ENCODE assay signal across 8 cellular contexts in genomic region chr7:44633254-44634186, GRCh38. TPM values are rescaled to one million over a fixed set of nuclear protein-coding genes. Genes with fewer than 3 reads are reported as not detected.
DNase-seq lines count a peak whose midpoint lies in the region; ATAC-seq and TF ChIP-seq lines count a peak whose summit lies in the region.

No MANE protein-coding gene starts in this region.

- DNase-seq in GM13976 (ENCODE audit: low spot score) (peak; percentile 68), HFF-Myc (ENCODE audit: extremely low read depth, low read depth) (peak; percentile 80), NCI-H2196 treated with DMSO at 0.1 percent for 48 hours (lab: John Stamatoyannopoulos, UW; ENCODE audit: unreplicated experiment) (peak; percentile 82), germinal center (ENCODE audit: low spot score) (peak; percentile 69), gastrocnemius medialis (peak in 1 of 2 donors; percentile 84), SK-N-DZ (ENCODE audit: low spot score) (no peak)
- peak; percentile 64 for DNase-seq in activated effector memory CD4-positive, alpha-beta T cell treated with Interleukin-2 at 50 U/mL for 16 hours
- no peak for DNase-seq in effector CD8-positive, alpha-beta T cell (lab: John Stamatoyannopoulos, UW)

- intact Hi-C loops in gastrocnemius medialis (cut with DNase I; ENCODE audit: low total_unique reads), result loop anchor here (2.0 kb wide), 1 partner anchor 27 kb away; the partner anchor contains the start of gene OGDH

- in situ Hi-C loops in GM13976 (cut with MboI; ENCODE audit: low sequenced_read_pairs, unreplicated experiment), result no loop called here
- in situ Hi-C loops in gastrocnemius medialis (cut with MboI; ENCODE audit: low sequenced_read_pairs in 4 of 4), result no loop called here

- peak; percentile 31 to 41 for ATAC-seq in gastrocnemius medialis

- no peaks in the 10 kb centered on the region for H3K27me3 ChIP-seq in gastrocnemius medialis

- peak overlapping the region; percentile 85 to 94 (median 92) for H3K27ac ChIP-seq in gastrocnemius medialis

- no peaks in the 10 kb centered on the region for H3K36me3 ChIP-seq in gastrocnemius medialis

- TF ChIP-seq POLR2A in gastrocnemius medialis (IDR thresholded peaks at IDR 0.05), result no peak

- TF ChIP-seq CTCF in GM13976 (IDR thresholded peaks at IDR 0.05; ENCODE audit: borderline replicate concordance, control extremely low read depth, extremely low read depth, insufficient read depth, missing control alignments) (no peak), HFF-Myc (IDR thresholded peaks at IDR 0.05; ENCODE audit: low read depth, low read length, missing control alignments) (no peak), gastrocnemius medialis (IDR thresholded peaks at IDR 0.05 in 4 of 5, conservative IDR thresholded peaks at IDR 0.05 in 1 of 5) (no peak)

- no peaks in the 10 kb centered on the region for H3K9me3 ChIP-seq in gastrocnemius medialis

- peaks cover 87 to 93% of the 10 kb centered on the region in 2 donors for H3K4me1 ChIP-seq in gastrocnemius medialis

- H3K4me3 ChIP-seq in HFF-Myc (replicated peaks; ENCODE audit: low read depth, low read length) (no peak overlapping the region), gastrocnemius medialis (no peak overlapping the region)

RNA-seq across cellular contexts. Expression of gene OGDH, which starts 27.1 kb away (rescaled TPM):
- total RNA-seq in gastrocnemius medialis, result 100 to 1,000 TPM; 224 to 462 (median 396) TPM
- 28.8 and 29.1 TPM in 2 replicates for polyA plus RNA-seq in SK-N-DZ (2014; cell fraction: cytosol; rRNA removed)
- 23.4 and 36.2 TPM in 2 replicates for polyA plus RNA-seq in SK-N-DZ (2014; cell fraction: nucleus; rRNA removed)

RNA-seq across cellular contexts. Expression of gene TMED4, which starts 51.5 kb away (rescaled TPM):
- 100 to 1,000 TPM in 3 of 4 donors, 10 to 100 TPM in 1; 85.8 to 162 (median 101) TPM for total RNA-seq in gastrocnemius medialis
- 169 and 208 TPM in 2 replicates for polyA plus RNA-seq in SK-N-DZ (2014; cell fraction: cytosol; rRNA removed)
- 143 TPM in 2 replicates for polyA plus RNA-seq in SK-N-DZ (2014; cell fraction: nucleus; rRNA removed)

RNA-seq across cellular contexts. Expression of gene DDX56, which starts 59.8 kb away (rescaled TPM):
- total RNA-seq in gastrocnemius medialis, result 10 to 100 TPM; 57.7 to 73.2 (median 66.1) TPM
- polyA plus RNA-seq in SK-N-DZ (2014; cell fraction: cytosol; rRNA removed), result 93.1 and 95.4 TPM in 2 replicates
- polyA plus RNA-seq in SK-N-DZ (2014; cell fraction: nucleus; rRNA removed), result 172 and 224 TPM in 2 replicates

Comparison
In these comparisons a context has a peak if more than half of its experiments do, and no peak if none do; other contexts are left out.
1. DNase-seq: peak in GM13976 (single experiment), HFF-Myc (single experiment), NCI-H2196 treated with DMSO at 0.1 percent for 48 hours (single experiment), activated effector memory CD4-positive, alpha-beta T cell treated with Interleukin-2 at 50 U/mL for 16 hours (single experiment) and germinal center (single experiment); none in SK-N-DZ (single experiment) and effector CD8-positive, alpha-beta T cell (single experiment).